In genomic region chr14:74018704-74019407, GRCh38 we compare ENCODE assay signal across 1 cellular context.
TF ChIP-seq lines count a peak whose summit lies in the region.

BBOF1 (plus strand) TSS chr14:74019349; CDS start chr14:74019479, 130 bp downstream.
ENTPD5 (minus strand) TSS chr14:74019288; CDS start chr14:73988102, 31,186 bp downstream.

TF ChIP-seq in K562, 482 proteins besides CTCF, POLR2A, EP300 and RAD21 (continued from another document and continues in another):
- peak; percentile 58; the same call in 1 of the 2 replicates for TF ChIP-seq SMAD4 (CRISPR knock-in tag; conservative IDR thresholded peaks at IDR 0.05)
- 0 out of 4 replicates have a peak, but pooled peaks of 1 of the 2 experiments have one; percentile 35 for TF ChIP-seq MNT (conservative IDR thresholded peaks at IDR 0.05)
- TF ChIP-seq ZC3H4 (CRISPR knock-in tag; IDR thresholded peaks at IDR 0.05; ENCODE audit: borderline replicate concordance), result peak; percentile 92; the same call in 1 of the 2 replicates
- TF ChIP-seq ATF1 (CRISPR knock-in tag; IDR thresholded peaks at IDR 0.05), result peak; percentile 64; the same call in 1 of the 2 replicates
- TF ChIP-seq ATF1 (tag; IDR thresholded peaks at IDR 0.05), result peak; percentile 61
- TF ChIP-seq ZNF24 (IDR thresholded peaks at IDR 0.05), result peak; percentile 21; the same call in 1 of the 2 replicates
- TF ChIP-seq NR2C2 (CRISPR knock-in tag; IDR thresholded peaks at IDR 0.05), result no peak; the same call in 1 of the 2 replicates
- peak; percentile 95 for TF ChIP-seq NR2C2 (tag; IDR thresholded peaks at IDR 0.05)
- TF ChIP-seq ZNF12 (CRISPR knock-in tag; IDR thresholded peaks at IDR 0.05), result 0 out of 2 replicates have a peak, but pooled peaks have one; percentile 48
- peak; percentile 56; the same call in 1 of the 2 replicates for TF ChIP-seq REST (CRISPR knock-in tag; IDR thresholded peaks at IDR 0.05; ENCODE audit: low read depth)
- no peak for TF ChIP-seq ZNF518B (CRISPR knock-in tag; IDR thresholded peaks at IDR 0.05)
- TF ChIP-seq CCAR2 (IDR thresholded peaks at IDR 0.05; ENCODE audit: low read depth, low read length), result no peak
- TF ChIP-seq RBFOX2 (IDR thresholded peaks at IDR 0.05; ENCODE audit: low read depth, low read length), result peak; percentile 89
- TF ChIP-seq ARID1B (IDR thresholded peaks at IDR 0.05), result no peak
- TF ChIP-seq ZNF449 (CRISPR knock-in tag; IDR thresholded peaks at IDR 0.05), result no peak
- TF ChIP-seq CTBP1 (IDR thresholded peaks at IDR 0.05; ENCODE audit: borderline replicate concordance), result peak; percentile 75; the same call in 1 of the 2 replicates
- TF ChIP-seq CHD1 (IDR thresholded peaks at IDR 0.05; ENCODE audit: low read length), result peak; percentile 67
- TF ChIP-seq CEBPB (tag; IDR thresholded peaks at IDR 0.05), result no peak
- TF ChIP-seq MYC (IDR thresholded peaks at IDR 0.05; ENCODE audit: low read depth, low read length), result peak; percentile 71; the same call in 1 of the 2 replicates
- 0 out of 2 replicates have a peak, but pooled peaks have one; percentile 24 for TF ChIP-seq MYC (CRISPR knock-in tag; IDR thresholded peaks at IDR 0.05; ENCODE audit: borderline replicate concordance, low read depth)
- TF ChIP-seq ESRRA (IDR thresholded peaks at IDR 0.05; ENCODE audit: borderline replicate concordance, low read depth), result peak; percentile 58; the same call in 1 of the 2 replicates
- 0 out of 2 replicates have a peak, but pooled peaks have one; percentile 48 for TF ChIP-seq ATF6 (CRISPR knock-in tag; IDR thresholded peaks at IDR 0.05)
- no peak for TF ChIP-seq ZC3H8 (IDR thresholded peaks at IDR 0.05)
- TF ChIP-seq RCOR1 (IDR thresholded peaks at IDR 0.05; ENCODE audit: borderline replicate concordance in 1 of 2, low read depth in 2 of 2, low read length in 2 of 2), result 0 out of 4 replicates have a peak, but pooled peaks of 1 of the 2 experiments have one; percentile 48
- no peak for TF ChIP-seq ZNF143 (CRISPR knock-in tag; IDR thresholded peaks at IDR 0.05)
- TF ChIP-seq VEZF1 (CRISPR knock-in tag; IDR thresholded peaks at IDR 0.05), result peak; percentile 92
- TF ChIP-seq EP400 (IDR thresholded peaks at IDR 0.05), result peak; percentile 63; the same call in 1 of the 2 replicates
- peak; percentile 66; the same call in 1 of the 2 replicates for TF ChIP-seq POLR2AphosphoS5 (IDR thresholded peaks at IDR 0.05; ENCODE audit: control insufficient read depth, insufficient read depth, low read depth, low read length)
- TF ChIP-seq HMG20A (CRISPR knock-in tag; conservative IDR thresholded peaks at IDR 0.05), result no peak
